27 cellular contexts compared by ENCODE assay signal in genomic region chr21:41874611-41875010, GRCh38.
"Had no signal": no experiment of that assay in that cellular context is flagged by ENCODE, and none has a peak within 500 bp of the region (broad histone marks: within the 10 kb centered on the region; RNA-seq: fewer than 3 reads in every experiment).

No MANE protein-coding gene starts in this region.

- H3K27me3 ChIP-seq: breast epithelium, esophagus squamous epithelium, pancreas had no signal

- H3K27ac ChIP-seq: breast epithelium, epithelial cell of prostate, esophagus squamous epithelium, left ventricle myocardium inferior, neutrophil, pancreas, psoas muscle, thoracic aorta had no signal

- H3K4me3 ChIP-seq: breast epithelium, esophagus squamous epithelium, left ventricle myocardium inferior, lung, pancreas, psoas muscle, thoracic aorta had no signal

- H3K36me3 ChIP-seq: breast epithelium, left ventricle myocardium inferior, neutrophil, pancreas, thoracic aorta had no signal

- H3K9me3 ChIP-seq: breast epithelium, esophagus squamous epithelium, left ventricle myocardium inferior, neutrophil, pancreas, psoas muscle, thoracic aorta had no signal

- H3K27me3 Mint-ChIP-seq: activated CD4-positive, alpha-beta T cell treated with anti-CD3 and anti-CD28 coated beads for 36 hours; activated CD8-positive, alpha-beta memory T cell treated with anti-CD3 and anti-CD28 coated beads, Interleukin-2, amount 10 ng/mL, durations not matched to agents 7 days and 5 days; activated naive CD4-positive, alpha-beta T cell treated with anti-CD3 and anti-CD28 coated beads, Interleukin-2, amount 50 U/mL, for 24 hours; activated naive CD8-positive, alpha-beta T cell treated with anti-CD3 and anti-CD28 coated beads, Interleukin-2, amount 50 U/mL, for 24 hours; natural killer cell treated with Interleukin-12 subunit alpha and Interleukin-12 subunit beta and Interleukin-15 and Interleukin-18, amount 100 ng/mL, for 72 hours; stimulated activated naive CD8-positive, alpha-beta T cell treated with anti-CD3 and anti-CD28 coated beads, Interleukin-15, Interleukin-2, amounts not matched to agents 100 ng/mL and 50 ng/mL, for 24 hours had no signal

- DNase-seq: activated CD4-positive, alpha-beta T cell treated with anti-CD3 and anti-CD28 coated beads for 36 hours; activated CD4-positive, CD25-positive, alpha-beta regulatory T cell; activated CD8-positive, alpha-beta memory T cell treated with anti-CD3 and anti-CD28 coated beads, Interleukin-2, amount 10 ng/mL, durations not matched to agents 7 days and 5 days; activated CD8-positive, alpha-beta T cell treated with anti-CD3 and anti-CD28 coated beads, Interleukin-2, amount 10 ng/mL, durations not matched to agents 7 days and 5 days; activated naive CD8-positive, alpha-beta T cell treated with anti-CD3 and anti-CD28 coated beads, Interleukin-2, amount 50 U/mL, for 24 hours; activated T-cell treated with anti-CD3 and anti-CD28 coated beads, Interleukin-2, amount 50 U/mL, for 48 hours; amygdala; central memory CD4-positive, alpha-beta T cell; dermis blood vessel endothelial cell; effector CD4-positive, alpha-beta T cell; esophagus squamous epithelium; foreskin melanocyte; left ventricle myocardium inferior; mesendoderm; pancreas; psoas muscle; stimulated activated CD4-positive, alpha-beta T cell treated with anti-CD3 and anti-CD28 coated beads, Interleukin-4, amount 100 ng/mL, for 1 hour; trophoblast cell had no signal

- H3K9me3 Mint-ChIP-seq: activated naive CD4-positive, alpha-beta T cell treated with anti-CD3 and anti-CD28 coated beads, Interleukin-2, amount 50 U/mL, for 24 hours; activated naive CD8-positive, alpha-beta T cell treated with anti-CD3 and anti-CD28 coated beads, Interleukin-2, amount 50 U/mL, for 24 hours; activated T-helper 2 cell treated with anti-CD3 and anti-CD28 coated beads, Interferon-gamma antibody, Interleukin-2, Interleukin-4, amounts not matched to agents 10 μg/mL and 5 μg/mL and 100 μg/mL, durations not matched to agents 14 hours and 24 hours and 36 hours; natural killer cell treated with Interleukin-12 subunit alpha and Interleukin-12 subunit beta and Interleukin-15 and Interleukin-18, amount 100 ng/mL, for 72 hours; stimulated activated naive CD8-positive, alpha-beta T cell treated with anti-CD3 and anti-CD28 coated beads, Interleukin-15, Interleukin-2, amounts not matched to agents 100 ng/mL and 50 ng/mL, for 24 hours had no signal

- H3K27ac Mint-ChIP-seq: activated CD4-positive, alpha-beta T cell treated with anti-CD3 and anti-CD28 coated beads for 36 hours; activated CD8-positive, alpha-beta memory T cell treated with anti-CD3 and anti-CD28 coated beads, Interleukin-2, amount 10 ng/mL, durations not matched to agents 7 days and 5 days; activated CD8-positive, alpha-beta T cell treated with anti-CD3 and anti-CD28 coated beads, Interleukin-2, amount 10 ng/mL, durations not matched to agents 7 days and 5 days; activated naive CD4-positive, alpha-beta T cell treated with anti-CD3 and anti-CD28 coated beads, Interleukin-2, amount 50 U/mL, for 24 hours; activated naive CD8-positive, alpha-beta T cell treated with anti-CD3 and anti-CD28 coated beads, Interleukin-2, amount 50 U/mL, for 24 hours; activated T-helper 2 cell treated with anti-CD3 and anti-CD28 coated beads, Interferon-gamma antibody, Interleukin-2, Interleukin-4, amounts not matched to agents 10 μg/mL and 5 μg/mL and 100 μg/mL, durations not matched to agents 14 hours and 24 hours and 36 hours; natural killer cell treated with Interleukin-12 subunit alpha and Interleukin-12 subunit beta and Interleukin-15 and Interleukin-18, amount 100 ng/mL, for 72 hours; stimulated activated naive CD8-positive, alpha-beta T cell treated with anti-CD3 and anti-CD28 coated beads, Interleukin-15, Interleukin-2, amounts not matched to agents 100 ng/mL and 50 ng/mL, for 24 hours had no signal

- H3K4me1 ChIP-seq: breast epithelium had no signal

- H3K4me3 Mint-ChIP-seq: activated CD4-positive, alpha-beta T cell treated with anti-CD3 and anti-CD28 coated beads for 36 hours; activated CD8-positive, alpha-beta memory T cell treated with anti-CD3 and anti-CD28 coated beads, Interleukin-2, amount 10 ng/mL, durations not matched to agents 7 days and 5 days; activated CD8-positive, alpha-beta T cell treated with anti-CD3 and anti-CD28 coated beads, Interleukin-2, amount 10 ng/mL, durations not matched to agents 7 days and 5 days; activated naive CD4-positive, alpha-beta T cell treated with anti-CD3 and anti-CD28 coated beads, Interleukin-2, amount 50 U/mL, for 24 hours; activated naive CD8-positive, alpha-beta T cell treated with anti-CD3 and anti-CD28 coated beads, Interleukin-2, amount 50 U/mL, for 24 hours; natural killer cell treated with Interleukin-12 subunit alpha and Interleukin-12 subunit beta and Interleukin-15 and Interleukin-18, amount 100 ng/mL, for 72 hours; stimulated activated naive CD8-positive, alpha-beta T cell treated with anti-CD3 and anti-CD28 coated beads, Interleukin-15, Interleukin-2, amounts not matched to agents 100 ng/mL and 50 ng/mL, for 24 hours had no signal

- H3K36me3 Mint-ChIP-seq: activated CD8-positive, alpha-beta memory T cell treated with anti-CD3 and anti-CD28 coated beads, Interleukin-2, amount 10 ng/mL, durations not matched to agents 7 days and 5 days; natural killer cell treated with Interleukin-12 subunit alpha and Interleukin-12 subunit beta and Interleukin-15 and Interleukin-18, amount 100 ng/mL, for 72 hours had no signal

- ATAC-seq: activated CD4-positive, alpha-beta T cell treated with anti-CD3 and anti-CD28 coated beads for 36 hours; activated CD8-positive, alpha-beta memory T cell treated with anti-CD3 and anti-CD28 coated beads, Interleukin-2, amount 10 ng/mL, durations not matched to agents 7 days and 5 days; activated CD8-positive, alpha-beta T cell treated with anti-CD3 and anti-CD28 coated beads, Interleukin-2, amount 10 ng/mL, durations not matched to agents 7 days and 5 days; activated naive CD8-positive, alpha-beta T cell treated with anti-CD3 and anti-CD28 coated beads, Interleukin-2, amount 50 U/mL, for 24 hours; natural killer cell treated with Interleukin-12 subunit alpha and Interleukin-12 subunit beta and Interleukin-15 and Interleukin-18, amount 100 ng/mL, for 72 hours; pancreas; psoas muscle had no signal
